12 cellular contexts compared by ENCODE assay signal in genomic region chr20:24783631-24784492, GRCh38.
A peak's percentile ranks its signal among the peaks of the same experiment; 100 is the strongest.
DNase-seq lines count a peak whose midpoint lies in the region; ATAC-seq and TF ChIP-seq lines count a peak whose summit lies in the region.
"Had no signal": no experiment of that assay in that cellular context is flagged by ENCODE, and none has a peak within 500 bp of the region (broad histone marks: within the 10 kb centered on the region; RNA-seq: fewer than 3 reads in every experiment).

No MANE protein-coding gene starts in this region.

- no peaks in the 10 kb centered on the region for H3K9me3 ChIP-seq in OCI-LY1 (ENCODE audit: low read length)

- no peaks in the 10 kb centered on the region for H3K9me3 Mint-ChIP-seq in natural killer cell treated with Interleukin-12 subunit alpha and Interleukin-12 subunit beta and Interleukin-15 and Interleukin-18, amount 100 ng/mL, for 72 hours
- H3K9me3 Mint-ChIP-seq: brain, nephron had no signal

- no peak overlapping the region for H3K9ac ChIP-seq in OCI-LY1 (ENCODE audit: low read length)

- peak; percentile 49 for ATAC-seq in GM21390 (IDR thresholded peaks at IDR 0.05; ENCODE audit: unreplicated experiment)
- ATAC-seq in natural killer cell treated with Interleukin-12 subunit alpha and Interleukin-12 subunit beta and Interleukin-15 and Interleukin-18, amount 100 ng/mL, for 72 hours: no peak

- H3K4me3 ChIP-seq in OCI-LY1 (ENCODE audit: low read depth, low read length, poor library complexity, severe bottlenecking): no peak overlapping the region

- no peaks in the 10 kb centered on the region for H3K36me3 ChIP-seq in OCI-LY1 (ENCODE audit: insufficient read depth, low read length)

- H4K20me1 ChIP-seq in OCI-LY1 (ENCODE audit: insufficient read depth, low read length): no peaks in the 10 kb centered on the region

- H3K4me3 Mint-ChIP-seq in natural killer cell treated with Interleukin-12 subunit alpha and Interleukin-12 subunit beta and Interleukin-15 and Interleukin-18, amount 100 ng/mL, for 72 hours: no peak overlapping the region
- H3K4me3 Mint-ChIP-seq: brain, nephron had no signal

- H2AFZ ChIP-seq in OCI-LY1 (ENCODE audit: low read length): no peak overlapping the region

- H3K9me2 ChIP-seq in OCI-LY1 (ENCODE audit: low read depth, low read length): no peaks in the 10 kb centered on the region

- no peaks in the 10 kb centered on the region for H3K4me1 ChIP-seq in OCI-LY1 (ENCODE audit: insufficient read depth, low read length, severe bottlenecking)

- H3K36me3 Mint-ChIP-seq in natural killer cell treated with Interleukin-12 subunit alpha and Interleukin-12 subunit beta and Interleukin-15 and Interleukin-18, amount 100 ng/mL, for 72 hours: no peaks in the 10 kb centered on the region
- H3K36me3 Mint-ChIP-seq: brain had no signal

- DNase-seq in NCI-H524 (lab: John Stamatoyannopoulos, UW) (peak; percentile 28 to 60), NCI-H524 treated with DMSO at 0.1 percent for 48 hours (lab: John Stamatoyannopoulos, UW) (no peak), NCI-H2081 treated with DMSO at 0.1 percent for 48 hours (lab: John Stamatoyannopoulos, UW) (no peak), NCI-H2196 (lab: John Stamatoyannopoulos, UW; ENCODE audit: unreplicated experiment) (no peak), glomerular visceral epithelial cell (ENCODE audit: extremely low spot score) (no peak)
- DNase-seq in natural killer cell treated with Interleukin-12 subunit alpha and Interleukin-12 subunit beta and Interleukin-15 and Interleukin-18, amount 100 ng/mL, for 72 hours (ENCODE audit: low spot score): peak; percentile 47
- DNase-seq: activated CD4-positive, CD25-positive, alpha-beta regulatory T cell treated with anti-CD3 and anti-CD28 coated beads, Interleukin-2, amount 50 U/mL, for 72 hours; NK-92 treated with Interleukin-12 subunit alpha and Interleukin-12 subunit beta, amount 100 ng/mL, for 24 hours had no signal

- H3K27ac ChIP-seq in OCI-LY1 (ENCODE audit: low read depth, low read length, poor library complexity, severe bottlenecking): no peak overlapping the region

- peaks cover 0 to 6% of the 10 kb centered on the region in 2 donors for H3K27me3 Mint-ChIP-seq in natural killer cell treated with Interleukin-12 subunit alpha and Interleukin-12 subunit beta and Interleukin-15 and Interleukin-18, amount 100 ng/mL, for 72 hours

- no peaks in the 10 kb centered on the region for H3F3A ChIP-seq in OCI-LY1 (ENCODE audit: insufficient read depth, low read length)

- no peak overlapping the region for H3K4me2 ChIP-seq in OCI-LY1 (ENCODE audit: low read length)

- peaks cover 18% of the 10 kb centered on the region in 2 donors for H3K4me1 Mint-ChIP-seq in natural killer cell treated with Interleukin-12 subunit alpha and Interleukin-12 subunit beta and Interleukin-15 and Interleukin-18, amount 100 ng/mL, for 72 hours (ENCODE audit: low read depth in 2 of 2)
- H3K4me1 Mint-ChIP-seq: brain had no signal

- H3K27me3 ChIP-seq in OCI-LY1 (ENCODE audit: insufficient read depth, low read length): no peaks in the 10 kb centered on the region

- H3K27ac Mint-ChIP-seq in natural killer cell treated with Interleukin-12 subunit alpha and Interleukin-12 subunit beta and Interleukin-15 and Interleukin-18, amount 100 ng/mL, for 72 hours: no peak overlapping the region
- H3K27ac Mint-ChIP-seq: brain had no signal

- TF ChIP-seq CTCF in OCI-LY1 (IDR thresholded peaks at IDR 0.05; ENCODE audit: low read length): peak; percentile 23

- H3K79me2 ChIP-seq in OCI-LY1 (ENCODE audit: insufficient read depth, low read length): no peaks in the 10 kb centered on the region

Comparison
In these comparisons a context has a peak if more than half of its experiments do, and no peak if none do; other contexts are left out.
1. DNase-seq: peak in NCI-H524 (2 of 2) and natural killer cell treated with Interleukin-12 subunit alpha and Interleukin-12 subunit beta and Interleukin-15 and Interleukin-18, amount 100 ng/mL, for 72 hours (single experiment); none in NCI-H524 treated with DMSO at 0.1 percent for 48 hours (single experiment), NCI-H2081 treated with DMSO at 0.1 percent for 48 hours (single experiment), NCI-H2196 (single experiment) and glomerular visceral epithelial cell (single experiment).